ENCODE assay signal across 26 cellular contexts in the genomic region with DNA sequence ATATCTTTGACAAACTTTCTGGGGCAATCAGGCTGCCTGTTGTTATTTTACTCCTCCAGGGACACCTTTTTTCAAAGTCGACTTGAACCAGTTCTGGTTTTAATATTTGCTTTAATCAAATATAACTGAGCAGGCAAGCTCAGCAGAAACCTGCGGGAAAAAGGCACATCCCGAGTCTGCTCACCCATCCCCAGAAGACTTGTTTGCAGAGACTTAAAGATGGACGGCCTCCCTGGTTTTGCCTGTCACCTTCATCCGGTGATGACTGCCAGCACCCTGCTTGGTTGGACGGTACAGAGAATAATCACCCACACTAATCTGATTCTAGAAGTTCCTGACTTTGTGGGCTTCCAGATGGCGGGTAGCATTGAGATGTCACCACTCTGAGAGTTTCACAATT.
"Had no signal": no experiment of that assay in that cellular context is flagged by ENCODE, and none has a peak within 500 bp of the region (broad histone marks: within the 10 kb centered on the region; RNA-seq: fewer than 3 reads in every experiment).

No MANE protein-coding gene starts in this region.

- H3K27me3 ChIP-seq: ascending aorta, body of pancreas, Peyer's patch had no signal

- DNase-seq: activated CD4-positive, alpha-beta T cell treated with anti-CD3 and anti-CD28 coated beads for 36 hours; activated CD8-positive, alpha-beta memory T cell treated with anti-CD3 and anti-CD28 coated beads, Interleukin-2, amount 50 U/mL, for 48 hours; activated CD8-positive, alpha-beta T cell treated with anti-CD3 and anti-CD28 coated beads, Interleukin-2, amount 10 ng/mL, durations not matched to agents 7 days and 5 days; activated naive CD4-positive, alpha-beta T cell; activated T-cell treated with anti-CD3 and anti-CD28 coated beads, Interleukin-2, amount 50 U/mL, for 1 hour; amniotic stem cell; body of pancreas; central memory CD4-positive, alpha-beta T cell; KG1; NCI-H1048; NCI-H146; NCI-H187 treated with DMSO at 0.1 percent for 48 hours; NCI-H2081 treated with DMSO at 0.1 percent for 48 hours; NCI-H446; NCI-H524; OCI-M1; Peyer's patch; SHP77; T-cell; T-helper 2 cell; T1000; WERI-Rb-1 had no signal

- ATAC-seq: activated CD4-positive, alpha-beta T cell treated with anti-CD3 and anti-CD28 coated beads for 36 hours; activated CD8-positive, alpha-beta T cell treated with anti-CD3 and anti-CD28 coated beads, Interleukin-2, amount 10 ng/mL, durations not matched to agents 7 days and 5 days; body of pancreas; T-cell had no signal

- H3K4me3 ChIP-seq: ascending aorta, body of pancreas, Peyer's patch, SK-N-MC had no signal

- H3K9me3 ChIP-seq: ascending aorta, body of pancreas, Peyer's patch had no signal

- H3K4me1 ChIP-seq: ascending aorta, body of pancreas, Peyer's patch had no signal

- FAIRE-seq: bronchial epithelial cell had no signal

- H3K27ac ChIP-seq: ascending aorta, body of pancreas, Peyer's patch, RWPE1, SK-N-MC, WERI-Rb-1 had no signal

- H3K36me3 ChIP-seq: ascending aorta, Peyer's patch had no signal
